ENCODE assay signal across 9 cellular contexts in genomic region chr12:15584366-15585041, GRCh38.
A peak's percentile ranks its signal among the peaks of the same experiment; 100 is the strongest.
DNase-seq lines count a peak whose midpoint lies in the region; ATAC-seq and TF ChIP-seq lines count a peak whose summit lies in the region.
"Had no signal": no experiment of that assay in that cellular context is flagged by ENCODE, and none has a peak within 500 bp of the region (broad histone marks: within the 10 kb centered on the region; RNA-seq: fewer than 3 reads in every experiment).

No MANE protein-coding gene starts in this region.

- H3K27ac ChIP-seq in GM23338 (ENCODE audit: low read depth) (no peak overlapping the region), transverse colon (no peak overlapping the region)

- intact Hi-C loops in left colon (cut with DNase I, micrococcal nuclease) (loop anchor here in 1 of 2 donors (5.0 kb wide), 2 partner anchors 52 to 307 kb away; no protein-coding TSS in a partner anchor), transverse colon (cut with DNase I; ENCODE audit: low total_unique reads) (loop anchor here (5.0 kb wide), 1 partner anchor 307 kb away; no protein-coding TSS in a partner anchor)

- no peaks in the 10 kb centered on the region for H3K9me3 ChIP-seq in transverse colon

- H3K4me2 ChIP-seq in GM23338, result no peak overlapping the region

- H3K27me3 ChIP-seq in GM23338 (ENCODE audit: insufficient read depth), result no peaks in the 10 kb centered on the region
- H3K27me3 ChIP-seq in transverse colon, result no peaks in the 10 kb centered on the region

- 17 to 29% methylated on average over 3 of the region's 3 CpGs for WGBS in transverse colon (ENCODE audit: low coverage in 1 of 2), 2 donors

- H3K79me2 ChIP-seq in GM23338 (replicated peaks; ENCODE audit: insufficient read depth), result no peaks in the 10 kb centered on the region

- H2AFZ ChIP-seq in GM23338, result no peak overlapping the region

- ATAC-seq in GM23338 (peak; percentile 58), left colon (peak; percentile 20), HG03095 (IDR thresholded peaks at IDR 0.05; ENCODE audit: unreplicated experiment) (no peak)

- no peaks in the 10 kb centered on the region for H3F3A ChIP-seq in GM23338 (replicated peaks; ENCODE audit: low read depth)

- H3K27ac Mint-ChIP-seq in GM23338, result no peak overlapping the region
- H3K27ac Mint-ChIP-seq: CD8-positive, alpha-beta memory T cell had no signal

- no peak for TF ChIP-seq POLR2A in transverse colon (IDR thresholded peaks at IDR 0.05)

- H3K36me3 Mint-ChIP-seq in GM23338 (ENCODE audit: low read depth), result peaks cover 6% of the 10 kb centered on the region
- H3K36me3 Mint-ChIP-seq: CD8-positive, alpha-beta memory T cell had no signal

- peaks cover 3% of the 10 kb centered on the region for H3K4me1 Mint-ChIP-seq in GM23338
- H3K4me1 Mint-ChIP-seq: CD8-positive, alpha-beta memory T cell had no signal

- H3K36me3 ChIP-seq in GM23338 (ENCODE audit: insufficient read depth) (no peaks in the 10 kb centered on the region), transverse colon (no peaks in the 10 kb centered on the region)

- H3K4me1 ChIP-seq in GM23338 (ENCODE audit: insufficient read depth), result no peaks in the 10 kb centered on the region
- peaks cover 0 to 25% (median 6%) of the 10 kb centered on the region in 4 donors for H3K4me1 ChIP-seq in transverse colon

- no peak overlapping the region for H3K4me3 ChIP-seq in GM23338
- no peak overlapping the region for H3K4me3 ChIP-seq in astrocyte of the cerebellum (ENCODE audit: low read depth, low read length)
- H3K4me3 ChIP-seq in transverse colon, result no peak overlapping the region

- peak; percentile 20 for DNase-seq in NCI-H2029 treated with DMSO at 0.1 percent for 48 hours (lab: John Stamatoyannopoulos, UW)
- no peak for DNase-seq in NCI-H2029 (lab: John Stamatoyannopoulos, UW)
- peak; percentile 74 for DNase-seq in GM23338 (ENCODE audit: low spot score)
- peak; percentile 35 for DNase-seq in NCI-H446 treated with DMSO at 0.1 percent for 48 hours (lab: John Stamatoyannopoulos, UW)
- peak; percentile 54 for DNase-seq in astrocyte of the cerebellum (ENCODE audit: low read depth)
- peak in 1 of 2 donors; percentile 38 for DNase-seq in left colon
- DNase-seq in transverse colon, result no peak

- no peak for TF ChIP-seq EP300 in transverse colon (IDR thresholded peaks at IDR 0.05; ENCODE audit: low read depth)

- peaks cover 12% of the 10 kb centered on the region for H3K9me3 Mint-ChIP-seq in GM23338
- H3K9me3 Mint-ChIP-seq: CD8-positive, alpha-beta memory T cell had no signal

- in situ Hi-C loops in astrocyte of the cerebellum (cut with HindIII; ENCODE audit: low sequenced_read_pairs) (no loop called here), transverse colon (cut with MboI; ENCODE audit: low pct_ligation_motif_present in 1 of 4, low pct_unique_long_range_greater_than_20kb in 1 of 4, low sequenced_read_pairs in 3 of 4) (loop anchor here (5.0 to 10.0 kb wide), 5 partner anchors 50 to 310 kb away; no protein-coding TSS in a partner anchor)

- H3K9me2 ChIP-seq in GM23338 (ENCODE audit: insufficient read depth), result no peaks in the 10 kb centered on the region

- TF ChIP-seq CTCF in GM23338 (conservative IDR thresholded peaks at IDR 0.05; ENCODE audit: low read depth in 2 of 2), result peak; percentile 70 to 81
- peak; percentile 61 for TF ChIP-seq CTCF in astrocyte of the cerebellum (IDR thresholded peaks at IDR 0.05; ENCODE audit: low read depth, low read length, missing control alignments)
- TF ChIP-seq CTCF in transverse colon (IDR thresholded peaks at IDR 0.05), result peak; percentile 61 to 72 (median 67)

- no peaks in the 10 kb centered on the region for H4K20me1 ChIP-seq in GM23338 (replicated peaks; ENCODE audit: insufficient read depth)

- H3K27me3 Mint-ChIP-seq in GM23338 (ENCODE audit: insufficient read depth, low read depth, poor library complexity), result peaks cover 3% of the 10 kb centered on the region

- H3K4me3 Mint-ChIP-seq in GM23338, result no peak overlapping the region
- H3K4me3 Mint-ChIP-seq: CD8-positive, alpha-beta memory T cell had no signal

TF ChIP-seq in GM23338, 12 proteins besides CTCF, POLR2A, EP300 and RAD21 (continues in another document):
- TF ChIP-seq EZH2phosphoT487 (IDR thresholded peaks at IDR 0.05; ENCODE audit: unreplicated experiment) (no peak), EZH2 (IDR thresholded peaks at IDR 0.05; ENCODE audit: low read depth, unreplicated experiment) (no peak), POLR2AphosphoS5 (IDR thresholded peaks at IDR 0.05; ENCODE audit: low read depth) (no peak), JUNB (IDR thresholded peaks at IDR 0.05; ENCODE audit: unreplicated experiment) (no peak), ZNF114 (CRISPR knock-in tag; IDR thresholded peaks at IDR 0.05) (no peak), CREB1 (CRISPR knock-in tag; IDR thresholded peaks at IDR 0.05; ENCODE audit: low read depth) (no peak), NANOG (IDR thresholded peaks at IDR 0.05; ENCODE audit: borderline replicate concordance) (no peak)
- TF ChIP-seq, protein P1, sequence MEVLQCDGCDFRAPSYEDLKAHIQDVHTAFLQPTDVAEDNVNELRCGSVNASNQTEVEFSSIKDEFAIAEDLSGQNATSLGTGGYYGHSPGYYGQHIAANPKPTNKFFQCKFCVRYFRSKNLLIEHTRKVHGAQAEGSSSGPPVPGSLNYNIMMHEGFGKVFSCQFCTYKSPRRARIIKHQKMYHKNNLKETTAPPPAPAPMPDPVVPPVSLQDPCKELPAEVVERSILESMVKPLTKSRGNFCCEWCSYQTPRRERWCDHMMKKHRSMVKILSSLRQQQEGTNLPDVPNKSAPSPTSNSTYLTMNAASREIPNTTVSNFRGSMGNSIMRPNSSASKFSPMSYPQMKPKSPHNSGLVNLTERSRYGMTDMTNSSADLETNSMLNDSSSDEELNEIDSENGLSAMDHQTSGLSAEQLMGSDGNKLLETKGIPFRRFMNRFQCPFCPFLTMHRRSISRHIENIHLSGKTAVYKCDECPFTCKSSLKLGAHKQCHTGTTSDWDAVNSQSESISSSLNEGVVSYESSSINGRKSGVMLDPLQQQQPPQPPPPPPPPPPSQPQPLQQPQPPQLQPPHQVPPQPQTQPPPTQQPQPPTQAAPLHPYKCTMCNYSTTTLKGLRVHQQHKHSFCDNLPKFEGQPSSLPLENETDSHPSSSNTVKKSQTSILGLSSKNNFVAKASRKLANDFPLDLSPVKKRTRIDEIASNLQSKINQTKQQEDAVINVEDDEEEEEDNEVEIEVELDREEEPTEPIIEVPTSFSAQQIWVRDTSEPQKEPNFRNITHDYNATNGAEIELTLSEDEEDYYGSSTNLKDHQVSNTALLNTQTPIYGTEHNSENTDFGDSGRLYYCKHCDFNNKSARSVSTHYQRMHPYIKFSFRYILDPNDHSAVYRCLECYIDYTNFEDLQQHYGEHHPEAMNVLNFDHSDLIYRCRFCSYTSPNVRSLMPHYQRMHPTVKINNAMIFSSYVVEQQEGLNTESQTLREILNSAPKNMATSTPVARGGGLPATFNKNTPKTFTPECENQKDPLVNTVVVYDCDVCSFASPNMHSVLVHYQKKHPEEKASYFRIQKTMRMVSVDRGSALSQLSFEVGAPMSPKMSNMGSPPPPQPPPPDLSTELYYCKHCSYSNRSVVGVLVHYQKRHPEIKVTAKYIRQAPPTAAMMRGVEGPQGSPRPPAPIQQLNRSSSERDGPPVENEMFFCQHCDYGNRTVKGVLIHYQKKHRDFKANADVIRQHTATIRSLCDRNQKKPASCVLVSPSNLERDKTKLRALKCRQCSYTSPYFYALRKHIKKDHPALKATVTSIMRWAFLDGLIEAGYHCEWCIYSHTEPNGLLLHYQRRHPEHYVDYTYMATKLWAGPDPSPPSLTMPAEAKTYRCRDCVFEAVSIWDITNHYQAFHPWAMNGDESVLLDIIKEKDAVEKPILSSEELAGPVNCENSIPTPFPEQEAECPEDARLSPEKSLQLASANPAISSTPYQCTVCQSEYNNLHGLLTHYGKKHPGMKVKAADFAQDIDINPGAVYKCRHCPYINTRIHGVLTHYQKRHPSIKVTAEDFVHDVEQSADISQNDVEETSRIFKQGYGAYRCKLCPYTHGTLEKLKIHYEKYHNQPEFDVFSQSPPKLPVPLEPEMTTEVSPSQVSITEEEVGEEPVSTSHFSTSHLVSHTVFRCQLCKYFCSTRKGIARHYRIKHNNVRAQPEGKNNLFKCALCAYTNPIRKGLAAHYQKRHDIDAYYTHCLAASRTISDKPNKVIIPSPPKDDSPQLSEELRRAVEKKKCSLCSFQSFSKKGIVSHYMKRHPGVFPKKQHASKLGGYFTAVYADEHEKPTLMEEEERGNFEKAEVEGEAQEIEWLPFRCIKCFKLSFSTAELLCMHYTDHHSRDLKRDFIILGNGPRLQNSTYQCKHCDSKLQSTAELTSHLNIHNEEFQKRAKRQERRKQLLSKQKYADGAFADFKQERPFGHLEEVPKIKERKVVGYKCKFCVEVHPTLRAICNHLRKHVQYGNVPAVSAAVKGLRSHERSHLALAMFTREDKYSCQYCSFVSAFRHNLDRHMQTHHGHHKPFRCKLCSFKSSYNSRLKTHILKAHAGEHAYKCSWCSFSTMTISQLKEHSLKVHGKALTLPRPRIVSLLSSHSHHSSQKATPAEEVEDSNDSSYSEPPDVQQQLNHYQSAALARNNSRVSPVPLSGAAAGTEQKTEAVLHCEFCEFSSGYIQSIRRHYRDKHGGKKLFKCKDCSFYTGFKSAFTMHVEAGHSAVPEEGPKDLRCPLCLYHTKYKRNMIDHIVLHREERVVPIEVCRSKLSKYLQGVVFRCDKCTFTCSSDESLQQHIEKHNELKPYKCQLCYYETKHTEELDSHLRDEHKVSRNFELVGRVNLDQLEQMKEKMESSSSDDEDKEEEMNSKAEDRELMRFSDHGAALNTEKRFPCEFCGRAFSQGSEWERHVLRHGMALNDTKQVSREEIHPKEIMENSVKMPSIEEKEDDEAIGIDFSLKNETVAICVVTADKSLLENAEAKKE (CRISPR knock-in tag; IDR thresholded peaks at IDR 0.05), result no peak
- TF ChIP-seq, protein P2, sequence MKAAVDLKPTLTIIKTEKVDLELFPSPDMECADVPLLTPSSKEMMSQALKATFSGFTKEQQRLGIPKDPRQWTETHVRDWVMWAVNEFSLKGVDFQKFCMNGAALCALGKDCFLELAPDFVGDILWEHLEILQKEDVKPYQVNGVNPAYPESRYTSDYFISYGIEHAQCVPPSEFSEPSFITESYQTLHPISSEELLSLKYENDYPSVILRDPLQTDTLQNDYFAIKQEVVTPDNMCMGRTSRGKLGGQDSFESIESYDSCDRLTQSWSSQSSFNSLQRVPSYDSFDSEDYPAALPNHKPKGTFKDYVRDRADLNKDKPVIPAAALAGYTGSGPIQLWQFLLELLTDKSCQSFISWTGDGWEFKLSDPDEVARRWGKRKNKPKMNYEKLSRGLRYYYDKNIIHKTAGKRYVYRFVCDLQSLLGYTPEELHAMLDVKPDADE (IDR thresholded peaks at IDR 0.05), result no peak

Comparison
In these comparisons a context has a peak if more than half of its experiments do, and no peak if none do; other contexts are left out.
1. DNase-seq: peak in NCI-H2029 treated with DMSO at 0.1 percent for 48 hours (single experiment), GM23338 (single experiment), NCI-H446 treated with DMSO at 0.1 percent for 48 hours (single experiment) and astrocyte of the cerebellum (single experiment); none in NCI-H2029 (single experiment) and transverse colon (single experiment).
2. Peak in every context shown above with its lines, with median percentiles within 50 percentile points of each other: CTCF ChIP-seq.